In genomic region chr22:20259336-20259705, GRCh38 we compare ENCODE assay signal across 29 cellular contexts.
"Had no signal": no experiment of that assay in that cellular context is flagged by ENCODE, and none has a peak within 500 bp of the region (broad histone marks: within the 10 kb centered on the region; RNA-seq: fewer than 3 reads in every experiment).

No MANE protein-coding gene starts in this region.

- H3K27me3 ChIP-seq: cardiac muscle cell had no signal

- ATAC-seq: activated CD4-positive, CD25-positive, alpha-beta regulatory T cell treated with anti-CD3 and anti-CD28 coated beads, Interleukin-2, amount 50 U/mL, for 24 hours; activated CD8-positive, alpha-beta T cell treated with anti-CD3 and anti-CD28 coated beads, Interleukin-2, amount 10 ng/mL, durations not matched to agents 7 days and 5 days; activated naive CD8-positive, alpha-beta T cell treated with anti-CD3 and anti-CD28 coated beads, Interleukin-2, amount 50 U/mL, for 24 hours; activated T-cell treated with anti-CD3 and anti-CD28 coated beads, Interleukin-2, amount 50 U/mL, for 4 hours; Panc1 had no signal

- H3K27me3 Mint-ChIP-seq: activated CD4-positive, alpha-beta T cell treated with anti-CD3 and anti-CD28 coated beads for 36 hours; activated CD4-positive, alpha-beta T cell treated with anti-CD3 and anti-CD28 coated beads, Interleukin-2, amount 10 ng/mL, durations not matched to agents 7 days and 5 days; activated naive CD4-positive, alpha-beta T cell treated with anti-CD3 and anti-CD28 coated beads, Interleukin-2, amount 10 ng/mL, durations not matched to agents 7 days and 5 days; activated naive CD8-positive, alpha-beta T cell; activated naive CD8-positive, alpha-beta T cell treated with anti-CD3 and anti-CD28 coated beads, Interleukin-2, amount 50 U/mL, for 24 hours; central memory CD8-positive, alpha-beta T cell had no signal

- H3K36me3 Mint-ChIP-seq: activated naive CD4-positive, alpha-beta T cell treated with anti-CD3 and anti-CD28 coated beads, Interleukin-2, amount 10 ng/mL, durations not matched to agents 7 days and 5 days; activated naive CD8-positive, alpha-beta T cell had no signal

- H3K4me3 ChIP-seq: cardiac muscle cell, SJCRH30, SK-N-MC had no signal

- H3K4me2 ChIP-seq: KMS-11 had no signal

- H3K9ac ChIP-seq: KMS-11 had no signal

- H3K36me3 ChIP-seq: cardiac muscle cell, SJCRH30 had no signal

- H3K4me1 Mint-ChIP-seq: central memory CD8-positive, alpha-beta T cell had no signal

- H3K27ac ChIP-seq: cardiac muscle cell, KMS-11, SJCRH30, SK-N-MC had no signal

- H3K9me3 ChIP-seq: SJCRH30 had no signal

- H3K9me3 Mint-ChIP-seq: activated CD4-positive, alpha-beta T cell treated with anti-CD3 and anti-CD28 coated beads, Interleukin-2, amount 10 ng/mL, durations not matched to agents 7 days and 5 days; activated naive CD4-positive, alpha-beta T cell treated with anti-CD3 and anti-CD28 coated beads, Interleukin-2, amount 10 ng/mL, durations not matched to agents 7 days and 5 days; activated naive CD8-positive, alpha-beta T cell treated with anti-CD3 and anti-CD28 coated beads, Interleukin-2, amount 50 U/mL, for 24 hours; activated T-cell treated with anti-CD3 and anti-CD28 coated beads, Interleukin-2, amount 50 U/mL, for 4 hours; central memory CD8-positive, alpha-beta T cell; T-helper 2 cell treated with Interferon-gamma antibody and Interleukin-4, amounts not matched to agents 5 μg/mL and 100 μg/mL, for 36 hours had no signal

- H3K4me1 ChIP-seq: SJCRH30 had no signal

- H3K27ac Mint-ChIP-seq: activated CD4-positive, alpha-beta T cell treated with anti-CD3 and anti-CD28 coated beads for 36 hours; activated CD4-positive, alpha-beta T cell treated with anti-CD3 and anti-CD28 coated beads, Interleukin-2, amount 10 ng/mL, durations not matched to agents 7 days and 5 days; activated CD8-positive, alpha-beta T cell treated with anti-CD3 and anti-CD28 coated beads, Interleukin-2, amount 10 ng/mL, durations not matched to agents 7 days and 5 days; activated naive CD4-positive, alpha-beta T cell treated with anti-CD3 and anti-CD28 coated beads, Interleukin-2, amount 10 ng/mL, durations not matched to agents 7 days and 5 days; activated naive CD8-positive, alpha-beta T cell; activated naive CD8-positive, alpha-beta T cell treated with anti-CD3 and anti-CD28 coated beads, Interleukin-2, amount 50 U/mL, for 24 hours; T-helper 2 cell treated with Interferon-gamma antibody and Interleukin-4, amounts not matched to agents 5 μg/mL and 100 μg/mL, for 36 hours had no signal

- FAIRE-seq: TTC549 had no signal

- H3K4me3 Mint-ChIP-seq: activated CD4-positive, alpha-beta T cell treated with anti-CD3 and anti-CD28 coated beads for 36 hours; activated CD4-positive, alpha-beta T cell treated with anti-CD3 and anti-CD28 coated beads, Interleukin-2, amount 10 ng/mL, durations not matched to agents 7 days and 5 days; activated CD8-positive, alpha-beta T cell treated with anti-CD3 and anti-CD28 coated beads, Interleukin-2, amount 10 ng/mL, durations not matched to agents 7 days and 5 days; activated naive CD4-positive, alpha-beta T cell treated with anti-CD3 and anti-CD28 coated beads, Interleukin-2, amount 10 ng/mL, durations not matched to agents 7 days and 5 days; activated naive CD8-positive, alpha-beta T cell; activated naive CD8-positive, alpha-beta T cell treated with anti-CD3 and anti-CD28 coated beads, Interleukin-2, amount 50 U/mL, for 24 hours; activated T-cell treated with anti-CD3 and anti-CD28 coated beads, Interleukin-2, amount 50 U/mL, for 4 hours; central memory CD8-positive, alpha-beta T cell; T-helper 2 cell treated with Interferon-gamma antibody and Interleukin-4, amounts not matched to agents 5 μg/mL and 100 μg/mL, for 36 hours had no signal

- DNase-seq: activated CD8-positive, alpha-beta memory T cell treated with anti-CD3 and anti-CD28 coated beads, Interleukin-2, amount 50 U/mL, for 4 hours; activated effector memory CD4-positive, alpha-beta T cell treated with Interleukin-2 at 50 U/mL for 16 hours; activated T-cell treated with anti-CD3 and anti-CD28 coated beads for 4 hours; aorta; MM.1S; MV-4-11; NCI-H1092; NCI-H187 treated with DMSO at 0.1 percent for 48 hours; NCI-H2081; NCI-H226; NCI-H446 treated with DMSO at 0.1 percent for 48 hours; NCI-H524; SHP77; SJCRH30 had no signal
